Comparison of ENCODE assay signal across 3 cellular contexts in genomic region chr11:105000167-105000566, GRCh38.
TF ChIP-seq lines count a peak whose summit lies in the region.

No MANE protein-coding gene starts in this region.

TF ChIP-seq in SK-N-SH, 30 proteins besides CTCF, POLR2A, EP300 and RAD21:
- no peak for TF ChIP-seq JUND (IDR thresholded peaks at IDR 0.05)
- no peak for TF ChIP-seq FOXJ3 (CRISPR knock-in tag; IDR thresholded peaks at IDR 0.05)
- no peak for TF ChIP-seq SIN3A (IDR thresholded peaks at IDR 0.05; ENCODE audit: borderline replicate concordance, low read depth, low read length)

TF ChIP-seq in SK-N-SH treated with all-trans-retinoic acid at 6 μM for 48 hours, 23 proteins besides CTCF, POLR2A, EP300 and RAD21:
- TF ChIP-seq SNAI2 (CRISPR knock-in tag; IDR thresholded peaks at IDR 0.05) (no peak), OSR1 (CRISPR knock-in tag; IDR thresholded peaks at IDR 0.05) (no peak), PPARA (CRISPR knock-in tag; IDR thresholded peaks at IDR 0.05; ENCODE audit: borderline replicate concordance) (no peak), CSDC2 (CRISPR knock-in tag; IDR thresholded peaks at IDR 0.05) (no peak)
TF ChIP-seq in SK-N-SH treated with all-trans-retinoic acid at 6 μM for 48 hours: peak in this region for 0.

TF ChIP-seq in GM12878, 131 proteins besides CTCF, POLR2A, EP300 and RAD21:
- TF ChIP-seq, protein P1, sequence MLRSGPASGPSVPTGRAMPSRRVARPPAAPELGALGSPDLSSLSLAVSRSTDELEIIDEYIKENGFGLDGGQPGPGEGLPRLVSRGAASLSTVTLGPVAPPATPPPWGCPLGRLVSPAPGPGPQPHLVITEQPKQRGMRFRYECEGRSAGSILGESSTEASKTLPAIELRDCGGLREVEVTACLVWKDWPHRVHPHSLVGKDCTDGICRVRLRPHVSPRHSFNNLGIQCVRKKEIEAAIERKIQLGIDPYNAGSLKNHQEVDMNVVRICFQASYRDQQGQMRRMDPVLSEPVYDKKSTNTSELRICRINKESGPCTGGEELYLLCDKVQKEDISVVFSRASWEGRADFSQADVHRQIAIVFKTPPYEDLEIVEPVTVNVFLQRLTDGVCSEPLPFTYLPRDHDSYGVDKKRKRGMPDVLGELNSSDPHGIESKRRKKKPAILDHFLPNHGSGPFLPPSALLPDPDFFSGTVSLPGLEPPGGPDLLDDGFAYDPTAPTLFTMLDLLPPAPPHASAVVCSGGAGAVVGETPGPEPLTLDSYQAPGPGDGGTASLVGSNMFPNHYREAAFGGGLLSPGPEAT (IDR thresholded peaks at IDR 0.05; ENCODE audit: low read depth): no peak
- TF ChIP-seq IKZF1 (conservative IDR thresholded peaks at IDR 0.05): no peak
- TF ChIP-seq, protein P2, sequence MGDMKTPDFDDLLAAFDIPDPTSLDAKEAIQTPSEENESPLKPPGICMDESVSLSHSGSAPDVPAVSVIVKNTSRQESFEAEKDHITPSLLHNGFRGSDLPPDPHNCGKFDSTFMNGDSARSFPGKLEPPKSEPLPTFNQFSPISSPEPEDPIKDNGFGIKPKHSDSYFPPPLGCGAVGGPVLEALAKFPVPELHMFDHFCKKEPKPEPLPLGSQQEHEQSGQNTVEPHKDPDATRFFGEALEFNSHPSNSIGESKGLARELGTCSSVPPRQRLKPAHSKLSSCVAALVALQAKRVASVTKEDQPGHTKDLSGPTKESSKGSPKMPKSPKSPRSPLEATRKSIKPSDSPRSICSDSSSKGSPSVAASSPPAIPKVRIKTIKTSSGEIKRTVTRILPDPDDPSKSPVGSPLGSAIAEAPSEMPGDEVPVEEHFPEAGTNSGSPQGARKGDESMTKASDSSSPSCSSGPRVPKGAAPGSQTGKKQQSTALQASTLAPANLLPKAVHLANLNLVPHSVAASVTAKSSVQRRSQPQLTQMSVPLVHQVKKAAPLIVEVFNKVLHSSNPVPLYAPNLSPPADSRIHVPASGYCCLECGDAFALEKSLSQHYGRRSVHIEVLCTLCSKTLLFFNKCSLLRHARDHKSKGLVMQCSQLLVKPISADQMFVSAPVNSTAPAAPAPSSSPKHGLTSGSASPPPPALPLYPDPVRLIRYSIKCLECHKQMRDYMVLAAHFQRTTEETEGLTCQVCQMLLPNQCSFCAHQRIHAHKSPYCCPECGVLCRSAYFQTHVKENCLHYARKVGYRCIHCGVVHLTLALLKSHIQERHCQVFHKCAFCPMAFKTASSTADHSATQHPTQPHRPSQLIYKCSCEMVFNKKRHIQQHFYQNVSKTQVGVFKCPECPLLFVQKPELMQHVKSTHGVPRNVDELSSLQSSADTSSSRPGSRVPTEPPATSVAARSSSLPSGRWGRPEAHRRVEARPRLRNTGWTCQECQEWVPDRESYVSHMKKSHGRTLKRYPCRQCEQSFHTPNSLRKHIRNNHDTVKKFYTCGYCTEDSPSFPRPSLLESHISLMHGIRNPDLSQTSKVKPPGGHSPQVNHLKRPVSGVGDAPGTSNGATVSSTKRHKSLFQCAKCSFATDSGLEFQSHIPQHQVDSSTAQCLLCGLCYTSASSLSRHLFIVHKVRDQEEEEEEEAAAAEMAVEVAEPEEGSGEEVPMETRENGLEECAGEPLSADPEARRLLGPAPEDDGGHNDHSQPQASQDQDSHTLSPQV (IDR thresholded peaks at IDR 0.05): no peak
- no peak for TF ChIP-seq FOXM1 (IDR thresholded peaks at IDR 0.05; ENCODE audit: low read depth, low read length)
- no peak for TF ChIP-seq PML (IDR thresholded peaks at IDR 0.05; ENCODE audit: low read length)
- TF ChIP-seq TAF1 (IDR thresholded peaks at IDR 0.05; ENCODE audit: borderline replicate concordance, low read depth, low read length): no peak
- no peak for TF ChIP-seq HDAC6 (IDR thresholded peaks at IDR 0.05; ENCODE audit: unreplicated experiment)
- no peak for TF ChIP-seq POLR2AphosphoS2 (IDR thresholded peaks at IDR 0.05; ENCODE audit: low read depth, low read length)
- TF ChIP-seq EED (IDR thresholded peaks at IDR 0.05; ENCODE audit: low read depth): no peak
- TF ChIP-seq JUND (IDR thresholded peaks at IDR 0.05; ENCODE audit: low read depth, low read length): no peak
